ENCODE assay signal across 23 cellular contexts in genomic region chr1:14713077-14713476, GRCh38.
A peak's percentile ranks its signal among the peaks of the same experiment; 100 is the strongest.
DNase-seq lines count a peak whose midpoint lies in the region; ATAC-seq, FAIRE-seq and TF ChIP-seq lines count a peak whose summit lies in the region.
"Had no signal": no experiment of that assay in that cellular context is flagged by ENCODE, and none has a peak within 500 bp of the region (broad histone marks: within the 10 kb centered on the region; RNA-seq: fewer than 3 reads in every experiment).

No MANE protein-coding gene starts in this region.

- FAIRE-seq in bronchial epithelial cell (lab: Jason Lieb, UNC) = peak; percentile 43
- FAIRE-seq in pancreas (lab: Jason Lieb, UNC) = no peak
- FAIRE-seq: astrocyte, GM19239 had no signal

- H3K9me3 ChIP-seq in BLaER1 treated with 17β-estradiol and CSF1 and Interleukin-3, amounts not matched to agents 10 nM and 100 nM (replicated peaks in 1 of 11) = peaks cover 20 to 40% (median 26%) of the 10 kb centered on the region in 11 experiments
- H3K9me3 ChIP-seq in pancreas = no peaks in the 10 kb centered on the region
- H3K9me3 ChIP-seq: lower lobe of right lung, upper lobe of right lung had no signal

- intact Hi-C loops in pancreas (cut with DNase I) = no loop called here

- H3K9ac ChIP-seq in BLaER1 treated with 17β-estradiol and CSF1 and Interleukin-3, amounts not matched to agents 10 nM and 100 nM = no peak overlapping the region

- peaks cover 0 to 22% (median 15%) of the 10 kb centered on the region in 10 experiments; a peak in 14 of 20 replicates for H3K4me1 ChIP-seq in BLaER1 treated with 17β-estradiol and CSF1 and Interleukin-3, amounts not matched to agents 10 nM and 100 nM
- no peaks in the 10 kb centered on the region for H3K4me1 ChIP-seq in pancreas
- H3K4me1 ChIP-seq: upper lobe of right lung had no signal

- TF ChIP-seq CTCF in bronchial epithelial cell (IDR thresholded peaks at IDR 0.05; ENCODE audit: insufficient read depth, low read length, severe bottlenecking) (no peak), pancreas (IDR thresholded peaks at IDR 0.05) (no peak)

- peak; percentile 85 for DNase-seq in NCI-H1105 (lab: John Stamatoyannopoulos, UW)
- peak; percentile 92 for DNase-seq in NCI-H345 treated with DMSO at 0.1 percent for 48 hours (lab: John Stamatoyannopoulos, UW; ENCODE audit: unreplicated experiment)
- peak; percentile 88 for DNase-seq in bronchial epithelial cell (ENCODE audit: low read depth)
- DNase-seq in activated CD4-positive, alpha-beta T cell treated with anti-CD3 and anti-CD28 coated beads for 48 hours = no peak
- DNase-seq in pancreas = no peak
- DNase-seq: activated B cell treated with CpG ODN at 0.5 μM for 24 hours; activated CD4-positive, alpha-beta T cell treated with anti-CD3 and anti-CD28 coated beads, Interleukin-2, amount 50 U/mL, for 48 hours; activated CD8-positive, alpha-beta memory T cell treated with anti-CD3 and anti-CD28 coated beads, Interleukin-2, amount 50 U/mL, for 48 hours; CD4-positive, CD25-positive, alpha-beta regulatory T cell; cerebellar nuclear complex; DMS53; effector CD4-positive, alpha-beta T cell; islet precursor cell; lower lobe of right lung; NCI-H1694; NCI-H774; Right ventricle myocardium superior; T1000; upper lobe of right lung had no signal

- ATAC-seq in HG02970 (IDR thresholded peaks at IDR 0.05; ENCODE audit: low FRiP score, unreplicated experiment) (no peak), pancreas (no peak)
- ATAC-seq: lower lobe of right lung, upper lobe of right lung had no signal

- no peak overlapping the region for H3K27ac ChIP-seq in BLaER1 treated with 17β-estradiol and CSF1 and Interleukin-3, amounts not matched to agents 10 nM and 100 nM
- no peak overlapping the region for H3K27ac ChIP-seq in pancreas
- H3K27ac ChIP-seq: lower lobe of right lung, upper lobe of right lung had no signal

- no peak overlapping the region for H3K4me3 ChIP-seq in BLaER1 treated with 17β-estradiol and CSF1 and Interleukin-3, amounts not matched to agents 10 nM and 100 nM
- H3K4me3 ChIP-seq in bronchial epithelial cell (ENCODE audit: low read depth, low read length) = no peak overlapping the region
- H3K4me3 ChIP-seq in pancreas = no peak overlapping the region
- H3K4me3 ChIP-seq: lower lobe of right lung, upper lobe of right lung had no signal

- 56 to 65% methylated on average over 4 of the region's 4 CpGs for WGBS in pancreas, 2 donors

- H4K20me1 ChIP-seq in BLaER1 treated with 17β-estradiol and CSF1 and Interleukin-3, amounts not matched to agents 10 nM and 100 nM = no peaks in the 10 kb centered on the region

- peak overlapping the region in 8 of 11 experiments; percentile 38 to 81 (median 60); a peak in 15 of 22 replicates for H3K4me2 ChIP-seq in BLaER1 treated with 17β-estradiol and CSF1 and Interleukin-3, amounts not matched to agents 10 nM and 100 nM

- no peaks in the 10 kb centered on the region for H3K27me3 ChIP-seq in BLaER1 treated with 17β-estradiol and CSF1 and Interleukin-3, amounts not matched to agents 10 nM and 100 nM
- H3K27me3 ChIP-seq in bronchial epithelial cell (ENCODE audit: control insufficient read depth, insufficient read depth, low read length) (no peaks in the 10 kb centered on the region), pancreas (no peaks in the 10 kb centered on the region)
- H3K27me3 ChIP-seq: upper lobe of right lung had no signal

- no peaks in the 10 kb centered on the region for H3K36me3 ChIP-seq in BLaER1 treated with 17β-estradiol and CSF1 and Interleukin-3, amounts not matched to agents 10 nM and 100 nM
- H3K36me3 ChIP-seq in bronchial epithelial cell (ENCODE audit: control insufficient read depth, insufficient read depth, low read length) = no peaks in the 10 kb centered on the region
- H3K36me3 ChIP-seq in pancreas = no peaks in the 10 kb centered on the region
- H3K36me3 ChIP-seq: lower lobe of right lung, upper lobe of right lung had no signal

Comparison
In these comparisons a context has a peak if more than half of its experiments do, and no peak if none do; other contexts are left out.
1. DNase-seq: peak in NCI-H1105 (single experiment), NCI-H345 treated with DMSO at 0.1 percent for 48 hours (single experiment) and bronchial epithelial cell (single experiment); none in activated CD4-positive, alpha-beta T cell treated with anti-CD3 and anti-CD28 coated beads for 48 hours (single experiment) and pancreas (0 of 6).